ENCODE assay signal across 8 cellular contexts in the genomic region with DNA sequence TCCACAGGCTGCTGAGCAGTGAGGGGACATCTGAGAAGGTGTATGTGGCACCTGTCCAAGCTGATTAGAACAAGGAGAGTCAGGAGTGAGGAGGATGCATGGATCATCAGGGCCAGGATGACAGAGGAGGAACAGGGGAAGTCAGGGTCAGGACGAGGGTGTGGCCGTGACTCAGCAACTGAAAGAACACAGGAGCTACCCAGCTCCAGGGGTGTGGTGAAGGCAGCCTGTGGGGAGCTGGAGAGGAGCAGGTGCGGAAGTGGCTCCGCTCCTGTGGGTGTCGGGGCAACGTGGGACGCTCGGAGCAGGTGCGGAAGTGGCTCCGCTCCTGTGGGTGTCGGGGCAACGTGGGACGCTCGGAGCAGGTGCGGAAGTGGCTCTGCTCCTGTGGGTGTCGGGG.
DNase-seq lines count a peak whose midpoint lies in the region; ATAC-seq, FAIRE-seq and TF ChIP-seq lines count a peak whose summit lies in the region.
"Not testable (repeated sequence)": the region's sequence is repeated elsewhere in the genome, so short reads cannot be mapped to it uniquely, and the experiment has no call there.

No MANE protein-coding gene starts in this region.

- not testable (repeated sequence) for H2BK12ac ChIP-seq in H1 (ENCODE audit: low read depth, low read length)

- H2AK5ac ChIP-seq in H1 (ENCODE audit: low read depth, low read length), result not testable (repeated sequence)

- H3K18ac ChIP-seq in H1 (ENCODE audit: extremely low read depth, low read length), result not testable (repeated sequence)

- not testable (repeated sequence) for H3K56ac ChIP-seq in H1 (replicated peaks; ENCODE audit: insufficient read length, low read depth, low read length)

- H3K27ac ChIP-seq in HL-60 (replicated peaks); H1 (ENCODE audit: low read depth, low read length); HepG2 (ENCODE audit: extremely low read length, insufficient read depth, low read length): not testable (repeated sequence)

- H3K4me2 ChIP-seq in H1 (ENCODE audit: insufficient read depth in 1 of 2, low read depth in 2 of 2, low read length in 2 of 2); HepG2 (ENCODE audit: low read depth, low read length): not testable (repeated sequence)

- H4K5ac ChIP-seq in H1 (ENCODE audit: insufficient read length, low read depth, low read length), result not testable (repeated sequence)

- H3K4me3 ChIP-seq in HL-60 (replicated peaks; ENCODE audit: insufficient read depth, low read length) (peak overlapping the region; percentile 19; the same call in 1 of the 2 replicates), NB4 (ENCODE audit: low read depth, low read length) (peak overlapping the region; percentile 35)
- not testable (repeated sequence) for H3K4me3 ChIP-seq in H1 (ENCODE audit: extremely low read depth in 1 of 4, insufficient read depth in 2 of 4, low read depth in 3 of 4, low read length in 4 of 4); HepG2 (replicated peaks in 1 of 3; ENCODE audit: insufficient read depth in 1 of 3, low read depth in 2 of 3, low read length in 3 of 3)

- peaks cover 14% of the 10 kb centered on the region for H3K27me3 Mint-ChIP-seq in type B pancreatic cell

- not testable (repeated sequence) for H4K8ac ChIP-seq in H1 (ENCODE audit: extremely low read depth, insufficient read depth, low read length)

- not testable (repeated sequence) for H3K4ac ChIP-seq in H1 (replicated peaks; ENCODE audit: insufficient read length, low read depth, low read length)

- TF ChIP-seq EP300 in H1 (IDR thresholded peaks at IDR 0.05; ENCODE audit: borderline replicate concordance in 1 of 2, low read depth in 2 of 2, low read length in 2 of 2); HepG2 (IDR thresholded peaks at IDR 0.05; ENCODE audit: low read depth in 2 of 2, low read length in 2 of 2); HepG2 (CRISPR knock-in tag; IDR thresholded peaks at IDR 0.05; ENCODE audit: borderline replicate concordance): not testable (repeated sequence)

- not testable (repeated sequence) for H3K79me2 ChIP-seq in H1 (ENCODE audit: control insufficient read depth in 1 of 2, insufficient read depth in 2 of 2, low read length in 2 of 2); HepG2 (ENCODE audit: insufficient read depth, low read length)

- POLR2A ChIA-PET in H1 (lab: Charles Lee; ENCODE audit: partially characterized antibody); HepG2 (lab: Yijun Ruan, JAX): not testable (repeated sequence)

- not testable (repeated sequence) for H2AFZ ChIP-seq in H1 (ENCODE audit: low read length); HepG2 (ENCODE audit: low read length)

- peak overlapping the region; percentile 9 for H3K27ac Mint-ChIP-seq in type B pancreatic cell

- not testable (repeated sequence) for H3K4me1 ChIP-seq in H1 (replicated peaks in 1 of 4; ENCODE audit: control insufficient read depth in 3 of 4, insufficient read depth in 4 of 4, low read length in 3 of 4)
- peaks cover 14% of the 10 kb centered on the region for H3K4me1 ChIP-seq in HepG2 (ENCODE audit: insufficient read depth, low read length)

- not testable (repeated sequence) for H4K91ac ChIP-seq in H1 (replicated peaks; ENCODE audit: insufficient read length, low read length)

- H3K9me3 Mint-ChIP-seq in type B pancreatic cell, result not testable (repeated sequence)

- peaks cover 12 to 20% of the 10 kb centered on the region in 2 experiments for H3K9me3 ChIP-seq in H1 (ENCODE audit: insufficient read depth in 2 of 2, low read depth in 1 of 2, low read length in 1 of 2)
- H3K9me3 ChIP-seq in HepG2 (ENCODE audit: low read length), result not testable (repeated sequence)

- peak; percentile 23; the same call in 1 of the 3 replicates for ATAC-seq in HepG2

- H3K9ac ChIP-seq in H1 (replicated peaks in 1 of 4; ENCODE audit: extremely low read depth in 1 of 4, low read depth in 3 of 4, low read length in 3 of 4); HepG2 (ENCODE audit: insufficient read depth, low read depth, low read length): not testable (repeated sequence)

- H4K20me1 ChIP-seq in H1 (replicated peaks in 1 of 2; ENCODE audit: control insufficient read depth in 1 of 2, insufficient read depth in 2 of 2, low read length in 2 of 2), result not testable (repeated sequence)
- peaks cover 27% of the 10 kb centered on the region; the same call in 1 of the 2 replicates for H4K20me1 ChIP-seq in HepG2 (ENCODE audit: insufficient read depth, low read length)

- not testable (repeated sequence) for H3K79me1 ChIP-seq in H1 (ENCODE audit: low read depth, low read length)

- not testable (repeated sequence) for H2BK20ac ChIP-seq in H1 (ENCODE audit: low read length)

- not testable (repeated sequence) for H3K23me2 ChIP-seq in H1 (ENCODE audit: low read depth, low read length)

- in situ Hi-C loops in HepG2 (cut with HindIII; ENCODE audit: extremely low pct_ligation_motif_present, low pct_unique_long_range_greater_than_20kb), result not testable (repeated sequence)

- not testable (repeated sequence) for H3K23ac ChIP-seq in H1 (ENCODE audit: insufficient read length)

- H2BK15ac ChIP-seq in H1 (ENCODE audit: low read length), result peak overlapping the region; percentile 72; the same call in 1 of the 2 replicates

- WGBS in H1 (ENCODE audit: extremely low coverage in 1 of 2, insufficient coverage in 1 of 2, insufficient read length in 1 of 2, insufficient replicate concordance in 2 of 2, low coverage in 1 of 2, low lambda C conversion rate in 2 of 2, missing lambda C conversion rate in 1 of 2), 2 experiments, result 92% methylated on average over 10 of the region's 16 CpGs; no CpG with 5 or more reads in 1 of the 2 experiments
- WGBS in HepG2 (ENCODE audit: low lambda C conversion rate), result 91% methylated on average over 10 of the region's 16 CpGs

- DNase-seq in COLO668 (lab: John Stamatoyannopoulos, UW; ENCODE audit: unreplicated experiment), result peak; percentile 92
- peak; percentile 85 to 88 for DNase-seq in HL-60 (ENCODE audit: low read depth in 1 of 2, low spot score in 1 of 2)
- peak; percentile 88 for DNase-seq in NB4 (ENCODE audit: low read depth)
- peak; percentile 73 to 79 for DNase-seq in NCI-H526 (lab: John Stamatoyannopoulos, UW)
- DNase-seq in SHP77 (lab: John Stamatoyannopoulos, UW), result peak; percentile 16 to 44
- DNase-seq in H1 (ENCODE audit: low read depth in 1 of 2, low spot score in 2 of 2); HepG2 (ENCODE audit: low spot score); type B pancreatic cell (ENCODE audit: extremely low spot score, unreplicated experiment): not testable (repeated sequence)

- not testable (repeated sequence) for H3K36me3 ChIP-seq in H1 (ENCODE audit: control insufficient read depth in 2 of 4, insufficient read depth in 4 of 4, low read length in 3 of 4)
- peaks cover 4 to 12% of the 10 kb centered on the region in 2 experiments; a peak in 4 of 5 replicates for H3K36me3 ChIP-seq in HepG2 (replicated peaks in 1 of 2; ENCODE audit: control insufficient read depth in 1 of 2, insufficient read depth in 2 of 2, low read length in 2 of 2)

- not testable (repeated sequence) for H3K4me1 Mint-ChIP-seq in type B pancreatic cell (ENCODE audit: unreplicated experiment)

- BruUV-seq in HepG2 (replicated peaks; lab: Mats Ljungman, UMichigan), result not testable (repeated sequence)

- not testable (repeated sequence) for H3K27me3 ChIP-seq in HL-60 (ENCODE audit: insufficient read depth, poor library complexity, severe bottlenecking); H1 (replicated peaks in 1 of 4; ENCODE audit: control insufficient read depth in 3 of 4, extremely low read depth in 1 of 4, insufficient read depth in 3 of 4, low read length in 3 of 4); HepG2 (ENCODE audit: control insufficient read depth in 1 of 2, insufficient read depth in 2 of 2, low read length in 2 of 2)

- H2BK5ac ChIP-seq in H1 (ENCODE audit: low read depth, low read length), result 0 out of 2 replicates have a peak overlapping the region, but pooled peaks have one; percentile 44

- not testable (repeated sequence) for H3K14ac ChIP-seq in H1 (ENCODE audit: insufficient read length)

- FAIRE-seq in H1 (lab: Jason Lieb, UNC); HepG2 (lab: Jason Lieb, UNC): not testable (repeated sequence)

- H2BK120ac ChIP-seq in H1 (replicated peaks; ENCODE audit: low read depth, low read length), result not testable (repeated sequence)

- not testable (repeated sequence) for H3K4me3 Mint-ChIP-seq in type B pancreatic cell

- not testable (repeated sequence) for H3K36me3 Mint-ChIP-seq in type B pancreatic cell

- intact Hi-C loops in HepG2 (cut with micrococcal nuclease; ENCODE audit: unreplicated experiment), result not testable (repeated sequence)

- not testable (repeated sequence) for TF ChIP-seq CTCF in HL-60 (IDR thresholded peaks at IDR 0.05; ENCODE audit: insufficient read depth, low read length); NB4 (IDR thresholded peaks at IDR 0.05; ENCODE audit: low read depth, low read length); H1 (IDR thresholded peaks at IDR 0.05; ENCODE audit: control extremely low read depth in 1 of 3, insufficient read depth in 1 of 3, low read depth in 1 of 3, low read length in 3 of 3); HepG2 (CRISPR knock-in tag; IDR thresholded peaks at IDR 0.05); type B pancreatic cell (conservative IDR thresholded peaks at IDR 0.05)

- TF ChIP-seq POLR2A in NB4 (IDR thresholded peaks at IDR 0.05; ENCODE audit: extremely low read depth, insufficient read length); H1 (IDR thresholded peaks at IDR 0.05; ENCODE audit: control extremely low read depth in 1 of 2, low read depth in 2 of 2, low read length in 2 of 2); HepG2 (IDR thresholded peaks at IDR 0.05; ENCODE audit: insufficient read depth in 1 of 2, low read depth in 2 of 2, low read length in 2 of 2): not testable (repeated sequence)

- CTCF ChIA-PET in H1 (lab: Charles Lee; ENCODE audit: partially characterized antibody), result interaction anchor here (1.0 to 1.2 kb wide), 2 partner anchors 35 to 98 kb away, joined by 3 read pairs; no protein-coding TSS in a partner anchor
- CTCF ChIA-PET in HepG2 (lab: Yijun Ruan, JAX; ENCODE audit: low intra/inter-chr PET ratio, low total read pairs), result not testable (repeated sequence)

- TF ChIP-seq RAD21 in H1 (IDR thresholded peaks at IDR 0.05 in 1 of 2, conservative IDR thresholded peaks at IDR 0.05 in 1 of 2; ENCODE audit: low read depth in 2 of 2, low read length in 2 of 2); HepG2 (CRISPR knock-in tag; IDR thresholded peaks at IDR 0.05): not testable (repeated sequence)

TF ChIP-seq in HepG2, 621 proteins besides CTCF, POLR2A, EP300 and RAD21:
- peak; percentile 20; the same call in 1 of the 2 replicates for TF ChIP-seq NFE2 (CRISPR knock-in tag; IDR thresholded peaks at IDR 0.05)
